10 cellular contexts compared by ENCODE assay signal in genomic region chr19:44677019-44677809, GRCh38. TPM values are rescaled to one million over a fixed set of nuclear protein-coding genes. Genes with fewer than 3 reads are reported as not detected.
A peak's percentile ranks its signal among the peaks of the same experiment; 100 is the strongest.
DNase-seq lines count a peak whose midpoint lies in the region; ATAC-seq and TF ChIP-seq lines count a peak whose summit lies in the region.
"Had no signal": no experiment of that assay in that cellular context is flagged by ENCODE, and none has a peak within 500 bp of the region (broad histone marks: within the 10 kb centered on the region; RNA-seq: fewer than 3 reads in every experiment).

No MANE protein-coding gene starts in this region.

- no peaks in the 10 kb centered on the region for H3K36me3 ChIP-seq in skeletal muscle satellite cell (ENCODE audit: insufficient read depth, low read length)

- H3K9ac ChIP-seq in skeletal muscle satellite cell (ENCODE audit: low read depth, low read length): no peak overlapping the region

- no peaks in the 10 kb centered on the region for H3K27me3 ChIP-seq in skeletal muscle satellite cell (ENCODE audit: control insufficient read depth, insufficient read depth, low read length)

- ATAC-seq in GM18870 (IDR thresholded peaks at IDR 0.05; ENCODE audit: unreplicated experiment): no peak

- H3K4me2 ChIP-seq in skeletal muscle satellite cell (ENCODE audit: low read length): peak overlapping the region; percentile 4

- no peak for TF ChIP-seq CTCF in GM20000 (IDR thresholded peaks at IDR 0.05; ENCODE audit: extremely low read depth, missing control alignments)

- H3K4me1 ChIP-seq in skeletal muscle satellite cell (ENCODE audit: control insufficient read depth, insufficient read depth, low read length): peaks cover 8% of the 10 kb centered on the region

- no peak overlapping the region for H3K4me3 ChIP-seq in skeletal muscle satellite cell (ENCODE audit: low read length)

- H3K9me3 ChIP-seq in skeletal muscle satellite cell (replicated peaks; ENCODE audit: low read length): no peaks in the 10 kb centered on the region

- DNase-seq in NCI-H524 (lab: John Stamatoyannopoulos, UW) (peak; percentile 18 to 23), NCI-H524 treated with DMSO at 0.1 percent for 48 hours (lab: John Stamatoyannopoulos, UW) (no peak), OCI-M1 (lab: John Stamatoyannopoulos, UW) (peak; percentile 97), fibroblast of gingiva (ENCODE audit: low read depth) (peak; percentile 44), GM20000 (ENCODE audit: low spot score) (no peak), middle frontal gyrus (ENCODE audit: extremely low spot score, low spot score) (no peak)
- DNase-seq: SW 1271 had no signal

RNA-seq across cellular contexts. Expression of gene CEACAM19, which starts 5.9 kb away (rescaled TPM):
- 0.51 and 1.3 TPM in 2 replicates for total RNA-seq in skeletal muscle satellite cell (2012; rRNA removed)

RNA-seq across cellular contexts. Expression of gene CEACAM16, which starts 21.7 kb away (rescaled TPM):
- total RNA-seq in skeletal muscle satellite cell (2012; rRNA removed): not detected in 2 replicates
- total RNA-seq: urinary bladder had no signal

RNA-seq across cellular contexts. Expression of gene PVR, which starts 33.5 kb away (rescaled TPM):
- total RNA-seq in skeletal muscle satellite cell (2012; rRNA removed): 56.1 and 58.8 TPM in 2 replicates

Comparison
In these comparisons a context has a peak if more than half of its experiments do, and no peak if none do; other contexts are left out.
1. DNase-seq: peak in NCI-H524 (2 of 2), OCI-M1 (single experiment) and fibroblast of gingiva (single experiment); none in NCI-H524 treated with DMSO at 0.1 percent for 48 hours (single experiment), GM20000 (single experiment) and middle frontal gyrus (single experiment).